Comparison of ENCODE assay signal across 22 cellular contexts in genomic region chr10:43686414-43686813, GRCh38. TPM values are rescaled to one million over a fixed set of nuclear protein-coding genes. Genes with fewer than 3 reads are reported as not detected.
DNase-seq lines count a peak whose midpoint lies in the region; ATAC-seq and TF ChIP-seq lines count a peak whose summit lies in the region.
"Had no signal": no experiment of that assay in that cellular context is flagged by ENCODE, and none has a peak within 500 bp of the region (broad histone marks: within the 10 kb centered on the region; RNA-seq: fewer than 3 reads in every experiment).

No MANE protein-coding gene starts in this region.

- H3K36me3 Mint-ChIP-seq in natural killer cell, result no peaks in the 10 kb centered on the region
- no peaks in the 10 kb centered on the region for H3K36me3 Mint-ChIP-seq in natural killer cell treated with Interleukin-12 subunit alpha and Interleukin-12 subunit beta and Interleukin-15 and Interleukin-18, amount 100 ng/mL, for 72 hours
- H3K36me3 Mint-ChIP-seq in naive thymus-derived CD8-positive, alpha-beta T cell, result no peaks in the 10 kb centered on the region
- H3K36me3 Mint-ChIP-seq: activated naive CD4-positive, alpha-beta T cell treated with anti-CD3 and anti-CD28 coated beads, Interleukin-2, amount 10 ng/mL, durations not matched to agents 7 days and 5 days; CD8-positive, alpha-beta T cell had no signal

- H3K4me1 ChIP-seq in OCI-LY1 (ENCODE audit: insufficient read depth, low read length, severe bottlenecking), result no peaks in the 10 kb centered on the region

- peaks cover 10 to 22% of the 10 kb centered on the region in 2 donors for H3K4me1 Mint-ChIP-seq in natural killer cell
- peaks cover 12 to 18% of the 10 kb centered on the region in 2 donors for H3K4me1 Mint-ChIP-seq in natural killer cell treated with Interleukin-12 subunit alpha and Interleukin-12 subunit beta and Interleukin-15 and Interleukin-18, amount 100 ng/mL, for 72 hours (ENCODE audit: low read depth in 2 of 2)
- peaks cover 5 to 13% (median 5%) of the 10 kb centered on the region in 4 donors for H3K4me1 Mint-ChIP-seq in naive thymus-derived CD8-positive, alpha-beta T cell

- H3K4me3 ChIP-seq in OCI-LY1 (ENCODE audit: low read depth, low read length, poor library complexity, severe bottlenecking) (no peak overlapping the region), fibroblast of pulmonary artery (replicated peaks; ENCODE audit: low read depth, low read length) (no peak overlapping the region)
- H3K4me3 ChIP-seq: hepatocyte had no signal

- no peak overlapping the region for H3K4me2 ChIP-seq in OCI-LY1 (ENCODE audit: low read length)
- H3K4me2 ChIP-seq: hepatocyte had no signal

- H3K9me2 ChIP-seq in OCI-LY1 (ENCODE audit: low read depth, low read length), result no peaks in the 10 kb centered on the region

- H2AFZ ChIP-seq in OCI-LY1 (ENCODE audit: low read length), result no peak overlapping the region
- H2AFZ ChIP-seq: hepatocyte had no signal

- H3K27ac Mint-ChIP-seq in natural killer cell, result no peak overlapping the region
- no peak overlapping the region for H3K27ac Mint-ChIP-seq in natural killer cell treated with Interleukin-12 subunit alpha and Interleukin-12 subunit beta and Interleukin-15 and Interleukin-18, amount 100 ng/mL, for 72 hours
- peak overlapping the region in 1 of 10 donors; percentile 72 for H3K27ac Mint-ChIP-seq in naive thymus-derived CD8-positive, alpha-beta T cell
- H3K27ac Mint-ChIP-seq: activated naive CD4-positive, alpha-beta T cell treated with anti-CD3 and anti-CD28 coated beads, Interleukin-2, amount 10 ng/mL, durations not matched to agents 7 days and 5 days; CD8-positive, alpha-beta T cell had no signal

- H3K36me3 ChIP-seq in OCI-LY1 (ENCODE audit: insufficient read depth, low read length), result no peaks in the 10 kb centered on the region

- POLR2A ChIA-PET in naive thymus-derived CD8-positive, alpha-beta T cell (lab: Charles Lee), result no interaction called here

- H3F3A ChIP-seq in OCI-LY1 (ENCODE audit: insufficient read depth, low read length), result no peaks in the 10 kb centered on the region

- TF ChIP-seq CTCF in natural killer cell (IDR thresholded peaks at IDR 0.05) (no peak), OCI-LY1 (IDR thresholded peaks at IDR 0.05; ENCODE audit: low read length) (peak; percentile 25; the same call in 1 of the 2 replicates), fibroblast of pulmonary artery (IDR thresholded peaks at IDR 0.05; ENCODE audit: low read length, missing control alignments) (peak; percentile 8)

- H3K9me3 Mint-ChIP-seq in natural killer cell, result no peaks in the 10 kb centered on the region
- H3K9me3 Mint-ChIP-seq in natural killer cell treated with Interleukin-12 subunit alpha and Interleukin-12 subunit beta and Interleukin-15 and Interleukin-18, amount 100 ng/mL, for 72 hours, result no peaks in the 10 kb centered on the region
- H3K9me3 Mint-ChIP-seq in naive thymus-derived CD8-positive, alpha-beta T cell, result no peaks in the 10 kb centered on the region
- H3K9me3 Mint-ChIP-seq: activated naive CD4-positive, alpha-beta T cell treated with anti-CD3 and anti-CD28 coated beads, Interleukin-2, amount 10 ng/mL, durations not matched to agents 7 days and 5 days; activated T-cell treated with anti-CD3 and anti-CD28 coated beads, Interleukin-2, amount 50 U/mL, for 4 hours; CD8-positive, alpha-beta T cell had no signal

- ATAC-seq in natural killer cell (no peak), GM21447 (IDR thresholded peaks at IDR 0.05; ENCODE audit: unreplicated experiment) (no peak)
- no peak for ATAC-seq in natural killer cell treated with Interleukin-12 subunit alpha and Interleukin-12 subunit beta and Interleukin-15 and Interleukin-18, amount 100 ng/mL, for 72 hours
- no peak for ATAC-seq in naive thymus-derived CD8-positive, alpha-beta T cell
- ATAC-seq: activated CD4-positive, CD25-positive, alpha-beta regulatory T cell treated with anti-CD3 and anti-CD28 coated beads, Interleukin-2, amount 50 U/mL, for 24 hours; activated T-cell treated with anti-CD3 and anti-CD28 coated beads, Interleukin-2, amount 50 U/mL, for 4 hours; CD8-positive, alpha-beta T cell had no signal

- peak overlapping the region; percentile 72 for H3K4me3 Mint-ChIP-seq in natural killer cell
- H3K4me3 Mint-ChIP-seq in natural killer cell treated with Interleukin-12 subunit alpha and Interleukin-12 subunit beta and Interleukin-15 and Interleukin-18, amount 100 ng/mL, for 72 hours, result no peak overlapping the region
- H3K4me3 Mint-ChIP-seq in naive thymus-derived CD8-positive, alpha-beta T cell, result peak overlapping the region in 2 of 10 donors; percentile 2 to 20
- H3K4me3 Mint-ChIP-seq: activated naive CD4-positive, alpha-beta T cell treated with anti-CD3 and anti-CD28 coated beads, Interleukin-2, amount 10 ng/mL, durations not matched to agents 7 days and 5 days; activated T-cell treated with anti-CD3 and anti-CD28 coated beads, Interleukin-2, amount 50 U/mL, for 4 hours; CD8-positive, alpha-beta T cell had no signal

- DNase-seq in natural killer cell (no peak), fibroblast of pulmonary artery (ENCODE audit: low read depth) (no peak), COLO668 (lab: John Stamatoyannopoulos, UW; ENCODE audit: unreplicated experiment) (no peak), islet precursor cell (no peak)
- no peak for DNase-seq in natural killer cell treated with Interleukin-12 subunit alpha and Interleukin-12 subunit beta and Interleukin-15 and Interleukin-18, amount 100 ng/mL, for 72 hours (ENCODE audit: low spot score)
- DNase-seq in naive thymus-derived CD8-positive, alpha-beta T cell, result no peak
- DNase-seq: activated naive CD4-positive, alpha-beta T cell treated with anti-CD3 and anti-CD28 coated beads, Interleukin-2, amount 10 ng/mL, durations not matched to agents 7 days and 5 days; activated T-cell treated with anti-CD3 and anti-CD28 coated beads, Interleukin-2, amount 50 U/mL, for 4 hours; anterior cingulate cortex; CD8-positive, alpha-beta T cell; DMS79; foreskin fibroblast; kidney; mesenchymal stem cell; NCI-H1436; NCI-H82; stimulated activated CD4-positive, alpha-beta T cell treated with anti-CD3 and anti-CD28 coated beads, Interleukin-12 subunit alpha, Interleukin-12 subunit beta, amount 100 ng/mL, for 4 hours; T-helper 9 cell had no signal

- intact Hi-C loops in natural killer cell (cut with micrococcal nuclease), result no loop called here

- H4K20me1 ChIP-seq in OCI-LY1 (ENCODE audit: insufficient read depth, low read length), result no peaks in the 10 kb centered on the region

- no peaks in the 10 kb centered on the region; the same call in 1 of the 2 replicates for H3K27me3 ChIP-seq in OCI-LY1 (ENCODE audit: insufficient read depth, low read length)

- no peaks in the 10 kb centered on the region for H3K79me2 ChIP-seq in OCI-LY1 (ENCODE audit: insufficient read depth, low read length)
- H3K79me2 ChIP-seq: hepatocyte had no signal

- H3K9ac ChIP-seq in OCI-LY1 (ENCODE audit: low read length), result no peak overlapping the region

- no peak overlapping the region for H3K27ac ChIP-seq in OCI-LY1 (ENCODE audit: low read depth, low read length, poor library complexity, severe bottlenecking)
- H3K27ac ChIP-seq: hepatocyte had no signal

- peaks cover 20 to 21% of the 10 kb centered on the region in 2 donors for H3K27me3 Mint-ChIP-seq in natural killer cell (ENCODE audit: low read depth in 2 of 2)
- H3K27me3 Mint-ChIP-seq in natural killer cell treated with Interleukin-12 subunit alpha and Interleukin-12 subunit beta and Interleukin-15 and Interleukin-18, amount 100 ng/mL, for 72 hours, result peaks cover 14 to 18% of the 10 kb centered on the region in 2 donors
- peaks cover 13 to 27% (median 22%) of the 10 kb centered on the region in 5 donors for H3K27me3 Mint-ChIP-seq in naive thymus-derived CD8-positive, alpha-beta T cell

- H3K9me3 ChIP-seq in OCI-LY1 (ENCODE audit: low read length), result no peaks in the 10 kb centered on the region

RNA-seq across cellular contexts. Expression of gene ZNF32, which starts 37.7 kb away (rescaled TPM):
- total RNA-seq in natural killer cell, result 10 to 100 TPM; 19.1 to 28.9 (median 26.2) TPM
- 10 to 100 TPM in 1 of 2 donors, 1 to 10 TPM in 1; 4.9 to 12.4 TPM for total RNA-seq in natural killer cell treated with Interleukin-12 subunit alpha and Interleukin-12 subunit beta and Interleukin-15 and Interleukin-18, amount 100 ng/mL, for 72 hours
- 10 to 100 TPM; 46.1 to 46.8 TPM for total RNA-seq in naive thymus-derived CD8-positive, alpha-beta T cell
- 10 to 100 TPM; 79.1 to 98.2 (median 94.8) TPM for polyA plus RNA-seq in naive thymus-derived CD8-positive, alpha-beta T cell
